In the genomic region with DNA sequence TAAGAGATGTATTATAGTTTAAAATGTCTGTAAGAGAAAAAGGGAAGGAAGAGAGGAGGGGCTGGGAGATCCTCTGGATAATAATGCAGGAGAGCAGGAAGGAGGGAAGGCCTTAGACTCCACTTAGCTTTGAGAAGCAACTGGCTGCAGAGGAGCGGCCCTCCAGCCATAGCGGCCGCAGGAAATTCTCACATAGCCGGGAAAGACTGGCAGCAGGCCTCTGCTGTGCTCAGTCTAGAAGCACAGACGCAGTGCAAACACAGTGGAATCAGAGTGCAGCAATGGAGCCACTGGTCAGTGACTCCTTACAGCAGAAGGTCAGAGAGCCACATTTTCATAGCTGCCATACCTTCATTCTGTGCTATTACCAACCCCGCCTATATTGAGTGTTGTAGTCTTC, we compare ENCODE assay signal across 8 cellular contexts.
"Had no signal": no experiment of that assay in that cellular context is flagged by ENCODE, and none has a peak within 500 bp of the region (broad histone marks: within the 10 kb centered on the region; RNA-seq: fewer than 3 reads in every experiment).

No MANE protein-coding gene starts in this region.

- ATAC-seq: GM23338, HepG2, K562 had no signal

- H3K4me3 ChIP-seq: GM23338, K562 had no signal

- DNase-seq: H9, HCEC 1CT, IMR-90 had no signal

- FAIRE-seq: H1, H54, HepG2, K562 had no signal
